Comparison of ENCODE assay signal across 8 cellular contexts in genomic region chr22:30196141-30196866, GRCh38. TPM values are rescaled to one million over a fixed set of nuclear protein-coding genes. Genes with fewer than 3 reads are reported as not detected.
A peak's percentile ranks its signal among the peaks of the same experiment; 100 is the strongest.
DNase-seq lines count a peak whose midpoint lies in the region; ATAC-seq and TF ChIP-seq lines count a peak whose summit lies in the region.

No MANE protein-coding gene starts in this region.

- H3K36me3 ChIP-seq in A673 (ENCODE audit: insufficient read depth, low read length, poor library complexity, severe bottlenecking) (no peaks in the 10 kb centered on the region), HAP-1 (replicated peaks) (no peaks in the 10 kb centered on the region), neuronal stem cell (replicated peaks in 1 of 2; ENCODE audit: control insufficient read depth in 2 of 2, insufficient read depth in 2 of 2, low read length in 2 of 2) (no peaks in the 10 kb centered on the region), tibial nerve (no peaks in the 10 kb centered on the region)

- H3K27me3 Mint-ChIP-seq in activated CD8-positive, alpha-beta memory T cell treated with anti-CD3 and anti-CD28 coated beads, Interleukin-2, amount 10 ng/mL, durations not matched to agents 7 days and 5 days, result no peaks in the 10 kb centered on the region

- H4K8ac ChIP-seq in neuronal stem cell (ENCODE audit: low read depth, low read length), result no peak overlapping the region

- no peak overlapping the region for H2BK12ac ChIP-seq in neuronal stem cell (ENCODE audit: low read length)

- TF ChIP-seq CTCF in A673 (conservative IDR thresholded peaks at IDR 0.05; ENCODE audit: low read depth, low read length), result no peak
- TF ChIP-seq CTCF in fibroblast of mammary gland (conservative IDR thresholded peaks at IDR 0.05; ENCODE audit: control insufficient read depth, insufficient read depth, low read depth, low read length), result no peak
- no peak for TF ChIP-seq CTCF in tibial nerve (IDR thresholded peaks at IDR 0.05)

- no peak overlapping the region for H3K4me2 ChIP-seq in neuronal stem cell (ENCODE audit: insufficient read depth, low read length, poor library complexity, severe bottlenecking)

- H3K9me3 ChIP-seq in A673 (ENCODE audit: low read depth, low read length, poor library complexity, severe bottlenecking), result no peaks in the 10 kb centered on the region
- no peaks in the 10 kb centered on the region for H3K9me3 ChIP-seq in HAP-1
- no peaks in the 10 kb centered on the region for H3K9me3 ChIP-seq in neuronal stem cell (replicated peaks in 1 of 2; ENCODE audit: control insufficient read depth in 2 of 2, insufficient read depth in 1 of 2, low read depth in 1 of 2, low read length in 2 of 2)
- no peaks in the 10 kb centered on the region for H3K9me3 ChIP-seq in tibial nerve

- BruUV-seq in A673 (replicated peaks; lab: Mats Ljungman, UMichigan), result TSS peak; percentile 86

- H3K18ac ChIP-seq in neuronal stem cell (ENCODE audit: low read length), result no peak overlapping the region

- H3K79me1 ChIP-seq in neuronal stem cell (ENCODE audit: low read depth, low read length), result no peaks in the 10 kb centered on the region

- peaks cover 66% of the 10 kb centered on the region for H3K4me1 Mint-ChIP-seq in activated CD8-positive, alpha-beta memory T cell treated with anti-CD3 and anti-CD28 coated beads, Interleukin-2, amount 10 ng/mL, durations not matched to agents 7 days and 5 days

- no peak overlapping the region for H3K4ac ChIP-seq in neuronal stem cell (ENCODE audit: low read length)

- no peak overlapping the region for H4K91ac ChIP-seq in neuronal stem cell (ENCODE audit: low read depth, low read length, poor library complexity)

- ATAC-seq in activated CD8-positive, alpha-beta memory T cell treated with anti-CD3 and anti-CD28 coated beads, Interleukin-2, amount 10 ng/mL, durations not matched to agents 7 days and 5 days, result peak; percentile 32

- in situ Hi-C loops in HAP-1 (cut with MboI; ENCODE audit: low sequenced_read_pairs), result no loop called here

- H3K27ac ChIP-seq in A673 (ENCODE audit: low read depth, low read length, poor library complexity, severe bottlenecking) (peak overlapping the region; percentile 78), neuronal stem cell (replicated peaks; ENCODE audit: low read length) (no peak overlapping the region), tibial nerve (peak overlapping the region; percentile 64 to 86 (median 78))

- peaks cover 25% of the 10 kb centered on the region for H3K36me3 Mint-ChIP-seq in activated CD8-positive, alpha-beta memory T cell treated with anti-CD3 and anti-CD28 coated beads, Interleukin-2, amount 10 ng/mL, durations not matched to agents 7 days and 5 days

- H3K4me1 ChIP-seq in A673 (ENCODE audit: insufficient read depth, low read length, poor library complexity, severe bottlenecking) (peaks cover 23% of the 10 kb centered on the region), HAP-1 (peaks cover 22% of the 10 kb centered on the region), neuronal stem cell (ENCODE audit: control insufficient read depth in 2 of 2, insufficient read depth in 1 of 2, low read depth in 1 of 2, low read length in 2 of 2) (peaks cover 6 to 15% of the 10 kb centered on the region in 2 donors), tibial nerve (peaks cover 0 to 29% (median 23%) of the 10 kb centered on the region in 4 donors)

- peak overlapping the region; percentile 76 for H2AFZ ChIP-seq in neuronal stem cell (ENCODE audit: low read length)

- H3K9me3 Mint-ChIP-seq in activated CD8-positive, alpha-beta memory T cell treated with anti-CD3 and anti-CD28 coated beads, Interleukin-2, amount 10 ng/mL, durations not matched to agents 7 days and 5 days (ENCODE audit: low read depth), result no peaks in the 10 kb centered on the region

- POLR2A ChIA-PET in A673 (lab: Charles Lee; ENCODE audit: low non-redundant PET), result no interaction called here

- intact Hi-C loops in A673 (cut with micrococcal nuclease; ENCODE audit: unreplicated experiment), result no loop called here

- H3K27me3 ChIP-seq in A673 (replicated peaks; ENCODE audit: insufficient read depth, low read depth, low read length, poor library complexity) (no peaks in the 10 kb centered on the region), HAP-1 (ENCODE audit: low read depth) (0 out of 2 replicates have a peak, but pooled peaks cover 3% of the 10 kb centered on the region), neuronal stem cell (ENCODE audit: control insufficient read depth in 3 of 3, insufficient read depth in 3 of 3, low read depth in 1 of 3, low read length in 3 of 3) (no peaks in the 10 kb centered on the region), tibial nerve (no peaks in the 10 kb centered on the region)

- CTCF ChIA-PET in A673 (lab: Charles Lee), result no interaction called here
- CTCF ChIA-PET in activated CD8-positive, alpha-beta memory T cell treated with anti-CD3 and anti-CD28 coated beads, Interleukin-2, amount 10 ng/mL, durations not matched to agents 7 days and 5 days (lab: Charles Lee), result interaction anchor here (1.2 to 1.4 kb wide), 2 partner anchors 25 to 36 kb away, joined by 3 read pairs; no protein-coding TSS in a partner anchor

- H3K4me3 Mint-ChIP-seq in activated CD8-positive, alpha-beta memory T cell treated with anti-CD3 and anti-CD28 coated beads, Interleukin-2, amount 10 ng/mL, durations not matched to agents 7 days and 5 days, result no peak overlapping the region

- no peak overlapping the region for H2AK5ac ChIP-seq in neuronal stem cell (ENCODE audit: low read depth, low read length)

- no peak overlapping the region for H3K23ac ChIP-seq in neuronal stem cell (ENCODE audit: low read depth, low read length, poor library complexity)

- no peak overlapping the region for H2BK120ac ChIP-seq in neuronal stem cell (ENCODE audit: low read depth, low read length)

- no peak overlapping the region for H2BK5ac ChIP-seq in neuronal stem cell (ENCODE audit: low read length)

- H3K4me3 ChIP-seq in A673 (ENCODE audit: low read depth, low read length, poor library complexity, severe bottlenecking) (no peak overlapping the region), HAP-1 (no peak overlapping the region), fibroblast of mammary gland (ENCODE audit: control insufficient read depth, low read depth, low read length) (no peak overlapping the region), neuronal stem cell (ENCODE audit: low read length in 2 of 2) (peak overlapping the region in 1 of 2 donors; percentile 31), tibial nerve (peak overlapping the region in 2 of 4 donors; percentile 8 to 22)

- peak overlapping the region; percentile 73 for H3K27ac Mint-ChIP-seq in activated CD8-positive, alpha-beta memory T cell treated with anti-CD3 and anti-CD28 coated beads, Interleukin-2, amount 10 ng/mL, durations not matched to agents 7 days and 5 days

- TF ChIP-seq EP300 in tibial nerve (IDR thresholded peaks at IDR 0.05), result peak; percentile 5 to 68

- H2BK15ac ChIP-seq in neuronal stem cell (ENCODE audit: low read length), result no peak overlapping the region

- no peak for TF ChIP-seq POLR2A in tibial nerve (IDR thresholded peaks at IDR 0.05)

- no peak overlapping the region for H3K9ac ChIP-seq in neuronal stem cell (ENCODE audit: low read depth, low read length, poor library complexity)

- no peak overlapping the region for H3K14ac ChIP-seq in neuronal stem cell (ENCODE audit: low read length)

- peak; percentile 92 for DNase-seq in A673 (ENCODE audit: low spot score)
- DNase-seq in HAP-1 (ENCODE audit: low spot score in 2 of 2), result peak; percentile 73 to 84
- DNase-seq in NCI-H69 (lab: John Stamatoyannopoulos, UW), result peak; percentile 69
- DNase-seq in activated CD8-positive, alpha-beta memory T cell treated with anti-CD3 and anti-CD28 coated beads, Interleukin-2, amount 10 ng/mL, durations not matched to agents 7 days and 5 days, result no peak
- peak; percentile 100 for DNase-seq in fibroblast of mammary gland (ENCODE audit: low read depth)
- no peak for DNase-seq in neuronal stem cell (ENCODE audit: low spot score)
- DNase-seq in tibial nerve (ENCODE audit: low spot score in 2 of 2), result peak; percentile 69 to 80
- DNase-seq in DMS114 treated with DMSO at 0.1 percent for 48 hours (lab: John Stamatoyannopoulos, UW; ENCODE audit: unreplicated experiment), result no peak

- no CpG with 5 or more reads among the region's 11 CpGs for WGBS in neuronal stem cell (ENCODE audit: extremely low coverage in 2 of 2, insufficient read length in 2 of 2, insufficient replicate concordance in 1 of 2), 2 donors
- 1 to 6% methylated on average over 11 of the region's 11 CpGs for WGBS in tibial nerve, 2 donors

RNA-seq across cellular contexts. Expression of gene LIF, which starts 50.3 kb away (rescaled TPM):
- total RNA-seq in A673 (2021), result 0.24 and 0.59 TPM in 2 replicates
- 100 to 1,000 TPM; 107 to 304 TPM for total RNA-seq in activated CD8-positive, alpha-beta memory T cell treated with anti-CD3 and anti-CD28 coated beads, Interleukin-2, amount 10 ng/mL, durations not matched to agents 7 days and 5 days
- 1.4 TPM for polyA plus RNA-seq in neuronal stem cell (2013, experiment 1 of 2)
- 1.4 TPM for polyA plus RNA-seq in neuronal stem cell (2013, experiment 2 of 2)
- total RNA-seq in tibial nerve, result under 1 TPM; 0.30 to 0.84 (median 0.72) TPM

Comparison
In these comparisons a context has a peak if more than half of its experiments do, and no peak if none do; other contexts are left out.
1. DNase-seq: peak in A673 (single experiment), HAP-1 (2 of 2), NCI-H69 (single experiment), fibroblast of mammary gland (single experiment) and tibial nerve (2 of 2); none in activated CD8-positive, alpha-beta memory T cell treated with anti-CD3 and anti-CD28 coated beads, Interleukin-2, amount 10 ng/mL, durations not matched to agents 7 days and 5 days (single experiment), neuronal stem cell (single experiment) and DMS114 treated with DMSO at 0.1 percent for 48 hours (single experiment).
2. RNA of gene LIF, which starts 50.3 kb away (total RNA-seq): 107 to 304 TPM in activated CD8-positive, alpha-beta memory T cell treated with anti-CD3 and anti-CD28 coated beads, Interleukin-2, amount 10 ng/mL, durations not matched to agents 7 days and 5 days; 0.30 to 0.84 TPM in tibial nerve and 0.24 to 0.59 TPM in A673; every median in the first group is over 10 times any median in the second.